In the genomic region with DNA sequence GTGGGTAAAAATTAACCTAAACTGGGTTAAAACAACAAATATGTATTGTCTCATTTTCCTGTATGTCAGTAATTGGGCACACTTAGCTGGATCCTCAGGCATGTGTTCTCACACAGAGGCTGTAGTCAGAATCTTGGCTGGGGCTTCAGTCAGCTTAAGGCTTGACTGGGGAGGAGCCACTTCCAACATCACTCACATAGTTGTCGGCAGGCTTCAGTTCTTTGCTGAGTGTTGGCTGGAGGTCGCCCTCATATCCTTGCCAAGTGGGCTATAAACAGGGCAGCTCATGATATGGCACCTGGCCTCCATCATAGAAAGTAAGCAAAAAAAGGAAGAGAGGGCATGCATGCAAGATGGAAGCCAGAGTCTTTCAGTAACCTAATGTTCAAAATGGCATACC, we compare ENCODE assay signal across 23 cellular contexts.
"Had no signal": no experiment of that assay in that cellular context is flagged by ENCODE, and none has a peak within 500 bp of the region (broad histone marks: within the 10 kb centered on the region; RNA-seq: fewer than 3 reads in every experiment).

No MANE protein-coding gene starts in this region.

- H3K4me3 Mint-ChIP-seq: effector memory CD8-positive, alpha-beta T cell; natural killer cell treated with Interleukin-12 subunit alpha and Interleukin-12 subunit beta and Interleukin-15 and Interleukin-18, amount 100 ng/mL, for 72 hours; stimulated activated naive B cell treated with anti-CD40 and anti-IgM and Interleukin-4, amounts not matched to agents 10 μg/mL and 1 μg/mL and 100 μg/mL, for 72 hours; stimulated activated naive CD8-positive, alpha-beta T cell treated with anti-CD3 and anti-CD28 coated beads, Interleukin-15, amount 100 ng/mL, for 72 hours had no signal

- H3K36me3 ChIP-seq: prostate gland had no signal

- DNase-seq: effector memory CD8-positive, alpha-beta T cell; esophagus squamous epithelium; foreskin keratinocyte; head of caudate nucleus; hypothalamus; islet precursor cell; left lung; mesenchymal stem cell; midbrain; spleen; stimulated activated CD4-positive, alpha-beta T cell treated with anti-CD3 and anti-CD28 coated beads, Interleukin-15, amount 100 ng/mL, for 24 hours; stimulated activated CD4-positive, alpha-beta T cell treated with anti-CD3 and anti-CD28 coated beads, Interleukin-1b, Interleukin-23, amount 100 ng/mL, for 48 hours; stimulated activated CD4-positive, alpha-beta T cell treated with anti-CD3 and anti-CD28 coated beads, Interleukin-4, amount 100 ng/mL, for 4 hours; stimulated activated naive B cell treated with anti-CD40 and anti-IgM and Interleukin-4, amounts not matched to agents 10 μg/mL and 1 μg/mL and 100 μg/mL, for 72 hours; stimulated activated naive CD8-positive, alpha-beta T cell treated with anti-CD3 and anti-CD28 coated beads, Interleukin-15, amount 100 ng/mL, for 72 hours; testis; upper lobe of right lung had no signal

- H3K4me3 ChIP-seq: esophagus squamous epithelium, left lung, lung, prostate gland, spleen, testis, tibial nerve, upper lobe of right lung had no signal

- H3K27me3 ChIP-seq: esophagus squamous epithelium, foreskin keratinocyte, left lung, spleen, testis, tibial nerve, upper lobe of right lung had no signal

- H3K4me1 ChIP-seq: esophagus squamous epithelium, foreskin keratinocyte, left lung, parathyroid adenoma, prostate gland, spleen, testis, tibial nerve, upper lobe of right lung had no signal

- H3K27ac ChIP-seq: esophagus squamous epithelium, foreskin keratinocyte, left lung, parathyroid adenoma, prostate gland, spleen, testis, tibial nerve, upper lobe of right lung had no signal

- H3K27ac Mint-ChIP-seq: effector memory CD8-positive, alpha-beta T cell; natural killer cell treated with Interleukin-12 subunit alpha and Interleukin-12 subunit beta and Interleukin-15 and Interleukin-18, amount 100 ng/mL, for 72 hours; stimulated activated naive B cell treated with anti-CD40 and anti-IgM and Interleukin-4, amounts not matched to agents 10 μg/mL and 1 μg/mL and 100 μg/mL, for 72 hours; stimulated activated naive CD8-positive, alpha-beta T cell treated with anti-CD3 and anti-CD28 coated beads, Interleukin-15, amount 100 ng/mL, for 72 hours had no signal

- H3K4me1 Mint-ChIP-seq: stimulated activated naive B cell treated with anti-CD40 and anti-IgM and Interleukin-4, amounts not matched to agents 10 μg/mL and 1 μg/mL and 100 μg/mL, for 72 hours; stimulated activated naive CD8-positive, alpha-beta T cell treated with anti-CD3 and anti-CD28 coated beads, Interleukin-15, amount 100 ng/mL, for 72 hours had no signal

- H3K9me3 Mint-ChIP-seq: effector memory CD8-positive, alpha-beta T cell; natural killer cell treated with Interleukin-12 subunit alpha and Interleukin-12 subunit beta and Interleukin-15 and Interleukin-18, amount 100 ng/mL, for 72 hours; stimulated activated naive B cell treated with anti-CD40 and anti-IgM and Interleukin-4, amounts not matched to agents 10 μg/mL and 1 μg/mL and 100 μg/mL, for 72 hours; stimulated activated naive CD8-positive, alpha-beta T cell treated with anti-CD3 and anti-CD28 coated beads, Interleukin-15, amount 100 ng/mL, for 72 hours had no signal

- ATAC-seq: effector memory CD8-positive, alpha-beta T cell; foreskin keratinocyte; left lung; sciatic nerve; stimulated activated naive B cell treated with anti-CD40 and anti-IgM and Interleukin-4, amounts not matched to agents 10 μg/mL and 1 μg/mL and 100 μg/mL, for 72 hours; stimulated activated naive CD8-positive, alpha-beta T cell treated with anti-CD3 and anti-CD28 coated beads, Interleukin-15, amount 100 ng/mL, for 72 hours; upper lobe of right lung had no signal

- H3K9me3 ChIP-seq: esophagus squamous epithelium, left lung, prostate gland, spleen, testis, tibial nerve, upper lobe of right lung had no signal

- H3K27me3 Mint-ChIP-seq: effector memory CD8-positive, alpha-beta T cell; natural killer cell treated with Interleukin-12 subunit alpha and Interleukin-12 subunit beta and Interleukin-15 and Interleukin-18, amount 100 ng/mL, for 72 hours; stimulated activated naive B cell treated with anti-CD40 and anti-IgM and Interleukin-4, amounts not matched to agents 10 μg/mL and 1 μg/mL and 100 μg/mL, for 72 hours; stimulated activated naive CD8-positive, alpha-beta T cell treated with anti-CD3 and anti-CD28 coated beads, Interleukin-15, amount 100 ng/mL, for 72 hours had no signal
